1 cellular context compared by ENCODE assay signal in the genomic region with DNA sequence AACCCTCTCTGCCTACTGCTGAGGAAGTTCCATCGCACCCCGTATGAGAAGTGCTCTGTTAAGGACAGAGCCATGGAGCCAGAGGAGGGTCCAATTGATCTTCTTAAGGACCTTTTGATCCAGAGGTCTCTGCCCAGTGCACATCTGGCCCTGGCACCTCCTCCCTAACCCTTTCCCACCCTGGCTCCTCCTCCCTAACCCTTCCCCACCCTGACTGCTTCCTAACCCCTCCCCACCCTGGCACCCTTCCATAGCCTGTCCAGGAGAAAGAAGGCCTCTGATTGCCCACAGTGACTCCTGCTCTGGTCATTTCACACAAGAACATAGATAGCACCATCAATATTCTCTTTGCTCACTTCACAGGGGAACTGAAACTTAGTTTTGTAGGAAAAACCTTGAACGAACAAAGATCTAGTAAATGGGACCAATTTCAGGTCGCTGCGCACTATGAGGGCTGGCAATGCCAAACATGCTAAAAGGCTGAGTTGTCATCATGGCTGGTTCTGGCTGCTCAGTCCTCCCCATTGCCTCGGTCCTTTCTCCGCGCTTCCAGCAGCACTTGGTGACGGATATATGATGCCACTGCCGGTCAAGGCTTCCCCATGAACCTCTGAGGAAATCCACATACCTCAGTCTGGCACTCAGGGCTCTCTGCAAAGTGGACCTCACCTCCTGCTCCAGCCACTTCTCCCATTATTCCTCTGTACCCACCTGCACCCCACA.
TF ChIP-seq lines count a peak whose summit lies in the region.

No MANE protein-coding gene starts in this region.

TF ChIP-seq in GM12878, 131 proteins besides CTCF, POLR2A, EP300 and RAD21 (continued from another document):
- TF ChIP-seq, protein P1, sequence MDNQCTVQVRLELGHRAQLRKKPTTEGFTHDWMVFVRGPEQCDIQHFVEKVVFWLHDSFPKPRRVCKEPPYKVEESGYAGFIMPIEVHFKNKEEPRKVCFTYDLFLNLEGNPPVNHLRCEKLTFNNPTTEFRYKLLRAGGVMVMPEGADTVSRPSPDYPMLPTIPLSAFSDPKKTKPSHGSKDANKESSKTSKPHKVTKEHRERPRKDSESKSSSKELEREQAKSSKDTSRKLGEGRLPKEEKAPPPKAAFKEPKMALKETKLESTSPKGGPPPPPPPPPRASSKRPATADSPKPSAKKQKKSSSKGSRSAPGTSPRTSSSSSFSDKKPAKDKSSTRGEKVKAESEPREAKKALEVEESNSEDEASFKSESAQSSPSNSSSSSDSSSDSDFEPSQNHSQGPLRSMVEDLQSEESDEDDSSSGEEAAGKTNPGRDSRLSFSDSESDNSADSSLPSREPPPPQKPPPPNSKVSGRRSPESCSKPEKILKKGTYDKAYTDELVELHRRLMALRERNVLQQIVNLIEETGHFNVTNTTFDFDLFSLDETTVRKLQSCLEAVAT (IDR thresholded peaks at IDR 0.05), result no peak
- TF ChIP-seq SREBF1 (IDR thresholded peaks at IDR 0.05; ENCODE audit: low read length) (no peak), SUZ12 (IDR thresholded peaks at IDR 0.05; ENCODE audit: unreplicated experiment) (no peak), ZBED1 (IDR thresholded peaks at IDR 0.05; ENCODE audit: borderline replicate concordance) (no peak)
- TF ChIP-seq, protein P2, sequence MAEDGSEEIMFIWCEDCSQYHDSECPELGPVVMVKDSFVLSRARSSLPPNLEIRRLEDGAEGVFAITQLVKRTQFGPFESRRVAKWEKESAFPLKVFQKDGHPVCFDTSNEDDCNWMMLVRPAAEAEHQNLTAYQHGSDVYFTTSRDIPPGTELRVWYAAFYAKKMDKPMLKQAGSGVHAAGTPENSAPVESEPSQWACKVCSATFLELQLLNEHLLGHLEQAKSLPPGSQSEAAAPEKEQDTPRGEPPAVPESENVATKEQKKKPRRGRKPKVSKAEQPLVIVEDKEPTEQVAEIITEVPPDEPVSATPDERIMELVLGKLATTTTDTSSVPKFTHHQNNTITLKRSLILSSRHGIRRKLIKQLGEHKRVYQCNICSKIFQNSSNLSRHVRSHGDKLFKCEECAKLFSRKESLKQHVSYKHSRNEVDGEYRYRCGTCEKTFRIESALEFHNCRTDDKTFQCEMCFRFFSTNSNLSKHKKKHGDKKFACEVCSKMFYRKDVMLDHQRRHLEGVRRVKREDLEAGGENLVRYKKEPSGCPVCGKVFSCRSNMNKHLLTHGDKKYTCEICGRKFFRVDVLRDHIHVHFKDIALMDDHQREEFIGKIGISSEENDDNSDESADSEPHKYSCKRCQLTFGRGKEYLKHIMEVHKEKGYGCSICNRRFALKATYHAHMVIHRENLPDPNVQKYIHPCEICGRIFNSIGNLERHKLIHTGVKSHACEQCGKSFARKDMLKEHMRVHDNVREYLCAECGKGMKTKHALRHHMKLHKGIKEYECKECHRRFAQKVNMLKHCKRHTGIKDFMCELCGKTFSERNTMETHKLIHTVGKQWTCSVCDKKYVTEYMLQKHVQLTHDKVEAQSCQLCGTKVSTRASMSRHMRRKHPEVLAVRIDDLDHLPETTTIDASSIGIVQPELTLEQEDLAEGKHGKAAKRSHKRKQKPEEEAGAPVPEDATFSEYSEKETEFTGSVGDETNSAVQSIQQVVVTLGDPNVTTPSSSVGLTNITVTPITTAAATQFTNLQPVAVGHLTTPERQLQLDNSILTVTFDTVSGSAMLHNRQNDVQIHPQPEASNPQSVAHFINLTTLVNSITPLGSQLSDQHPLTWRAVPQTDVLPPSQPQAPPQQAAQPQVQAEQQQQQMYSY (CRISPR knock-in tag; IDR thresholded peaks at IDR 0.05), result no peak
- TF ChIP-seq, protein P3, sequence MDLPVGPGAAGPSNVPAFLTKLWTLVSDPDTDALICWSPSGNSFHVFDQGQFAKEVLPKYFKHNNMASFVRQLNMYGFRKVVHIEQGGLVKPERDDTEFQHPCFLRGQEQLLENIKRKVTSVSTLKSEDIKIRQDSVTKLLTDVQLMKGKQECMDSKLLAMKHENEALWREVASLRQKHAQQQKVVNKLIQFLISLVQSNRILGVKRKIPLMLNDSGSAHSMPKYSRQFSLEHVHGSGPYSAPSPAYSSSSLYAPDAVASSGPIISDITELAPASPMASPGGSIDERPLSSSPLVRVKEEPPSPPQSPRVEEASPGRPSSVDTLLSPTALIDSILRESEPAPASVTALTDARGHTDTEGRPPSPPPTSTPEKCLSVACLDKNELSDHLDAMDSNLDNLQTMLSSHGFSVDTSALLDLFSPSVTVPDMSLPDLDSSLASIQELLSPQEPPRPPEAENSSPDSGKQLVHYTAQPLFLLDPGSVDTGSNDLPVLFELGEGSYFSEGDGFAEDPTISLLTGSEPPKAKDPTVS (IDR thresholded peaks at IDR 0.05; ENCODE audit: low read depth, low read length), result no peak
TF ChIP-seq in GM12878: peak in this region for 10.
